ENCODE assay signal across 8 cellular contexts in the genomic region with DNA sequence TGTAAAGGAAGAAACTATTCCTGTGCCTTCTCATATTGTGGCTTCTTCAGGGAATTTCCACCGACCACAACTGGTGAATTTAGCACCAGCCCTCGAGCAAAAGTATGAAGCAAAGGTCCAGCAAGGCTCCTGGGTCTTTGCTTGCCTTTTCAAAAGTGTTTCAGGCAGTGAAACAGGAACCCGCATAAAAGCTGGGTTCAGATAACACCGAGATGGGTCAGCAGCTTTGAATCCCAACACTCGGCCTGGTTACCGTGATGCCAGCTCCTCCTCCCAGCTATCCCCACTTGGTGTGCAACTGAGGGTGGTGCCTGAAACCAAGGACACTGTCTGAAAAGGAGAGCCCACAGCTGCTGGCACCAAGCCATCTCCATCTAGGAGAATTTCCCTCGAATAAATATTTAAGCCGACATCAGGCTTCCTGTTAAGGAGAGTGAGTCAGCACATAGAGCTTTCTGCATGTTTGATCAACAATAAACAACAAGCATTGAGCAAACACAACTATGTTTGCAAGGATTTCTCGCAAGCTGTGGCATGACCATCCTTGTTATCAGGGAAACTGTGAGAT.
DNase-seq lines count a peak whose midpoint lies in the region; ATAC-seq and TF ChIP-seq lines count a peak whose summit lies in the region.

No MANE protein-coding gene starts in this region.

- no peaks in the 10 kb centered on the region for H3K27me3 ChIP-seq in uterus

- no peak for TF ChIP-seq CTCF in uterus (IDR thresholded peaks at IDR 0.05)

- H3K9me3 ChIP-seq in uterus, result no peaks in the 10 kb centered on the region

- peak; percentile 30 for ATAC-seq in Right ventricle myocardium inferior
- no peak for ATAC-seq in HG03571 (IDR thresholded peaks at IDR 0.05; ENCODE audit: unreplicated experiment)
- no peak for ATAC-seq in HG03139 (IDR thresholded peaks at IDR 0.05; ENCODE audit: unreplicated experiment)

- peak; percentile 80 for DNase-seq in Right ventricle myocardium inferior (ENCODE audit: missing footprints)
- DNase-seq in cardiac septum (ENCODE audit: low spot score), result no peak
- DNase-seq in amniotic stem cell (lab: John Stamatoyannopoulos, UW), result peak; percentile 51
- DNase-seq in kidney glomerular epithelial cell (lab: John Stamatoyannopoulos, UW), result peak; percentile 77
- DNase-seq in uterus, result peak; percentile 23 to 37
- no peak for DNase-seq in T-helper 9 cell

- H3K36me3 ChIP-seq in uterus, result no peaks in the 10 kb centered on the region

- intact Hi-C loops in Right ventricle myocardium inferior (cut with DNase I), result no loop called here
- intact Hi-C loops in cardiac septum (cut with DNase I), result loop anchor here (5.0 kb wide), 1 partner anchor 80 kb away; no protein-coding TSS in a partner anchor
- intact Hi-C loops in uterus (cut with DNase I; ENCODE audit: low total_unique reads), result no loop called here

- no peaks in the 10 kb centered on the region for H3K4me1 ChIP-seq in uterus

- H3K27ac ChIP-seq in uterus, result peak overlapping the region; percentile 11 to 41

- no peak overlapping the region for H3K4me3 ChIP-seq in uterus

- no peak for TF ChIP-seq POLR2A in uterus (IDR thresholded peaks at IDR 0.05)

Comparison
In these comparisons a context has a peak if more than half of its experiments do, and no peak if none do; other contexts are left out.
1. DNase-seq: peak in Right ventricle myocardium inferior (single experiment), amniotic stem cell (single experiment), kidney glomerular epithelial cell (single experiment) and uterus (2 of 2); none in cardiac septum (single experiment) and T-helper 9 cell (single experiment).